Comparison of ENCODE assay signal across 1 cellular context in the genomic region with DNA sequence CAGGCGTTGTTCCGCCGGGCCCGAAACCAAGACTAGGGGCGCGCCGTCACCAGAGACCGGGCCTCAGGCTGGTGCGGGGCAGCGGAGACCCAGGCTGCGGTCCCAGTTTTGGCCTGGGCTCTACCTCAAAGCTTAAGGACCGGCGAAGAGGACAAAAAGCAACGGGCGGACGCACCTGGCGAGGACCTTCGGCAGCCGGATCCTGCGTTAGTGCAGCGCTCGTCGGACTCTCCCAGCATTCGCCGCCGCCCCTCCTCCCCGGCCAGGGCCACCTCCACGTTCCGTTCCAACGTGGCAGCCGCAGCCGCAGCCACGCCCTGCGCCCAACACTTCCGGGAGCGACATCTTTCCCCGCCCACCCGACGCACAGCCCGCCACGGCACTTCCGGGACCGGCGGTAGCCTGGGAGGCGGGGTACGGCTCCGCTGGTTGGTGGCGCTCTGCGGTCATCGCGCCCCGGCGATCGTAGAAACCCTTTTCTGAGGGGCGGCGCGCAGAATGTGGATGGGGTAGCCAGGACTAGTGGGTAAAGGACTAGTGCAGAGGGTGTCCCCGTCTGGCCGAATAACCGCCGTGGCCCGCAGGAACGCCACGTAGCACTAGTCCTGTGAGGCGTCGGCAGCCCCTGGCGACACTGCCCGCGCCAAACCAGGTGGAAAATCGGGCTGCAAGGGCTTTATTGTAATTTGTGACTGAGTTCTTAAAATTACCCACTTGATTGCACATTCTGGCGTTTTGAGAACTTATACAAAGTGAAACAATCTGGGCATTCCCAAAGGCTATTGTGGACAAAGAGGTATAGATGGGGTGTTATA.
TF ChIP-seq lines count a peak whose summit lies in the region.

A gene with protein sequence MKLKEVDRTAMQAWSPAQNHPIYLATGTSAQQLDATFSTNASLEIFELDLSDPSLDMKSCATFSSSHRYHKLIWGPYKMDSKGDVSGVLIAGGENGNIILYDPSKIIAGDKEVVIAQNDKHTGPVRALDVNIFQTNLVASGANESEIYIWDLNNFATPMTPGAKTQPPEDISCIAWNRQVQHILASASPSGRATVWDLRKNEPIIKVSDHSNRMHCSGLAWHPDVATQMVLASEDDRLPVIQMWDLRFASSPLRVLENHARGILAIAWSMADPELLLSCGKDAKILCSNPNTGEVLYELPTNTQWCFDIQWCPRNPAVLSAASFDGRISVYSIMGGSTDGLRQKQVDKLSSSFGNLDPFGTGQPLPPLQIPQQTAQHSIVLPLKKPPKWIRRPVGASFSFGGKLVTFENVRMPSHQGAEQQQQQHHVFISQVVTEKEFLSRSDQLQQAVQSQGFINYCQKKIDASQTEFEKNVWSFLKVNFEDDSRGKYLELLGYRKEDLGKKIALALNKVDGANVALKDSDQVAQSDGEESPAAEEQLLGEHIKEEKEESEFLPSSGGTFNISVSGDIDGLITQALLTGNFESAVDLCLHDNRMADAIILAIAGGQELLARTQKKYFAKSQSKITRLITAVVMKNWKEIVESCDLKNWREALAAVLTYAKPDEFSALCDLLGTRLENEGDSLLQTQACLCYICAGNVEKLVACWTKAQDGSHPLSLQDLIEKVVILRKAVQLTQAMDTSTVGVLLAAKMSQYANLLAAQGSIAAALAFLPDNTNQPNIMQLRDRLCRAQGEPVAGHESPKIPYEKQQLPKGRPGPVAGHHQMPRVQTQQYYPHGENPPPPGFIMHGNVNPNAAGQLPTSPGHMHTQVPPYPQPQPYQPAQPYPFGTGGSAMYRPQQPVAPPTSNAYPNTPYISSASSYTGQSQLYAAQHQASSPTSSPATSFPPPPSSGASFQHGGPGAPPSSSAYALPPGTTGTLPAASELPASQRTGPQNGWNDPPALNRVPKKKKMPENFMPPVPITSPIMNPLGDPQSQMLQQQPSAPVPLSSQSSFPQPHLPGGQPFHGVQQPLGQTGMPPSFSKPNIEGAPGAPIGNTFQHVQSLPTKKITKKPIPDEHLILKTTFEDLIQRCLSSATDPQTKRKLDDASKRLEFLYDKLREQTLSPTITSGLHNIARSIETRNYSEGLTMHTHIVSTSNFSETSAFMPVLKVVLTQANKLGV (minus strand): TSS at position 241 of the 815 bp plus-strand sequence. CDS start 9,217 bp downstream, outside the sequence.

TF ChIP-seq in K562, 482 proteins besides CTCF, POLR2A, EP300 and RAD21 (continued from another document and continues in another):
- TF ChIP-seq, protein P1, sequence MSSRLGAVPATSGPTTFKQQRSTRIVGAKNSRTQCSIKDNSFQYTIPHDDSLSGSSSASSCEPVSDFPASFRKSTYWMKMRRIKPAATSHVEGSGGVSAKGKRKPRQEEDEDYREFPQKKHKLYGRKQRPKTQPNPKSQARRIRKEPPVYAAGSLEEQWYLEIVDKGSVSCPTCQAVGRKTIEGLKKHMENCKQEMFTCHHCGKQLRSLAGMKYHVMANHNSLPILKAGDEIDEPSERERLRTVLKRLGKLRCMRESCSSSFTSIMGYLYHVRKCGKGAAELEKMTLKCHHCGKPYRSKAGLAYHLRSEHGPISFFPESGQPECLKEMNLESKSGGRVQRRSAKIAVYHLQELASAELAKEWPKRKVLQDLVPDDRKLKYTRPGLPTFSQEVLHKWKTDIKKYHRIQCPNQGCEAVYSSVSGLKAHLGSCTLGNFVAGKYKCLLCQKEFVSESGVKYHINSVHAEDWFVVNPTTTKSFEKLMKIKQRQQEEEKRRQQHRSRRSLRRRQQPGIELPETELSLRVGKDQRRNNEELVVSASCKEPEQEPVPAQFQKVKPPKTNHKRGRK (tag; IDR thresholded peaks at IDR 0.05) = no peak
- TF ChIP-seq ZSCAN29 (IDR thresholded peaks at IDR 0.05) = no peak; the same call in 1 of the 2 replicates
- no peak for TF ChIP-seq CSDE1 (IDR thresholded peaks at IDR 0.05)
- TF ChIP-seq, protein P2, sequence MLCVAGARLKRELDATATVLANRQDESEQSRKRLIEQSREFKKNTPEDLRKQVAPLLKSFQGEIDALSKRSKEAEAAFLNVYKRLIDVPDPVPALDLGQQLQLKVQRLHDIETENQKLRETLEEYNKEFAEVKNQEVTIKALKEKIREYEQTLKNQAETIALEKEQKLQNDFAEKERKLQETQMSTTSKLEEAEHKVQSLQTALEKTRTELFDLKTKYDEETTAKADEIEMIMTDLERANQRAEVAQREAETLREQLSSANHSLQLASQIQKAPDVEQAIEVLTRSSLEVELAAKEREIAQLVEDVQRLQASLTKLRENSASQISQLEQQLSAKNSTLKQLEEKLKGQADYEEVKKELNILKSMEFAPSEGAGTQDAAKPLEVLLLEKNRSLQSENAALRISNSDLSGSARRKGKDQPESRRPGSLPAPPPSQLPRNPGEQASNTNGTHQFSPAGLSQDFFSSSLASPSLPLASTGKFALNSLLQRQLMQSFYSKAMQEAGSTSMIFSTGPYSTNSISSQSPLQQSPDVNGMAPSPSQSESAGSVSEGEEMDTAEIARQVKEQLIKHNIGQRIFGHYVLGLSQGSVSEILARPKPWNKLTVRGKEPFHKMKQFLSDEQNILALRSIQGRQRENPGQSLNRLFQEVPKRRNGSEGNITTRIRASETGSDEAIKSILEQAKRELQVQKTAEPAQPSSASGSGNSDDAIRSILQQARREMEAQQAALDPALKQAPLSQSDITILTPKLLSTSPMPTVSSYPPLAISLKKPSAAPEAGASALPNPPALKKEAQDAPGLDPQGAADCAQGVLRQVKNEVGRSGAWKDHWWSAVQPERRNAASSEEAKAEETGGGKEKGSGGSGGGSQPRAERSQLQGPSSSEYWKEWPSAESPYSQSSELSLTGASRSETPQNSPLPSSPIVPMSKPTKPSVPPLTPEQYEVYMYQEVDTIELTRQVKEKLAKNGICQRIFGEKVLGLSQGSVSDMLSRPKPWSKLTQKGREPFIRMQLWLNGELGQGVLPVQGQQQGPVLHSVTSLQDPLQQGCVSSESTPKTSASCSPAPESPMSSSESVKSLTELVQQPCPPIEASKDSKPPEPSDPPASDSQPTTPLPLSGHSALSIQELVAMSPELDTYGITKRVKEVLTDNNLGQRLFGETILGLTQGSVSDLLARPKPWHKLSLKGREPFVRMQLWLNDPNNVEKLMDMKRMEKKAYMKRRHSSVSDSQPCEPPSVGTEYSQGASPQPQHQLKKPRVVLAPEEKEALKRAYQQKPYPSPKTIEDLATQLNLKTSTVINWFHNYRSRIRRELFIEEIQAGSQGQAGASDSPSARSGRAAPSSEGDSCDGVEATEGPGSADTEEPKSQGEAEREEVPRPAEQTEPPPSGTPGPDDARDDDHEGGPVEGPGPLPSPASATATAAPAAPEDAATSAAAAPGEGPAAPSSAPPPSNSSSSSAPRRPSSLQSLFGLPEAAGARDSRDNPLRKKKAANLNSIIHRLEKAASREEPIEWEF (CRISPR knock-in tag; IDR thresholded peaks at IDR 0.05) = no peak
- TF ChIP-seq NFE2 (IDR thresholded peaks at IDR 0.05; ENCODE audit: low read depth) = no peak
- TF ChIP-seq WHSC1 (IDR thresholded peaks at IDR 0.05; ENCODE audit: low read length) = no peak
- peak; percentile 84 for TF ChIP-seq RBBP5 (IDR thresholded peaks at IDR 0.05; ENCODE audit: borderline replicate concordance, insufficient read depth, low read length, poor library complexity, severe bottlenecking)
- TF ChIP-seq ZNF212 (CRISPR knock-in tag; IDR thresholded peaks at IDR 0.05) = no peak
- no peak for TF ChIP-seq ZNF699 (CRISPR knock-in tag; IDR thresholded peaks at IDR 0.05; ENCODE audit: insufficient replicate concordance)
- TF ChIP-seq, protein P3, sequence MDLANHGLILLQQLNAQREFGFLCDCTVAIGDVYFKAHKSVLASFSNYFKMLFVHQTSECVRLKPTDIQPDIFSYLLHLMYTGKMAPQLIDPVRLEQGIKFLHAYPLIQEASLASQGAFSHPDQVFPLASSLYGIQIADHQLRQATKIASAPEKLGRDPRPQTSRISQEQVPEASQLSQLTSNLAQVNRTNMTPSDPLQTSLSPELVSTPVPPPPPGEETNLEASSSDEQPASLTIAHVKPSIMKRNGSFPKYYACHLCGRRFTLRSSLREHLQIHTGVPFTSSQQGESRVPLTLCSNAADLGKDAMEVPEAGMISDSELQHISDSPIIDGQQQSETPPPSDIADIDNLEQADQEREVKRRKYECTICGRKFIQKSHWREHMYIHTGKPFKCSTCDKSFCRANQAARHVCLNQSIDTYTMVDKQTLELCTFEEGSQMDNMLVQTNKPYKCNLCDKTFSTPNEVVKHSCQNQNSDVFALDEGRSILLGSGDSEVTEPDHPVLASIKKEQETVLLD (IDR thresholded peaks at IDR 0.05) = peak; percentile 76
- peak; percentile 30; the same call in 1 of the 2 replicates for TF ChIP-seq PKNOX1 (IDR thresholded peaks at IDR 0.05)
- no peak for TF ChIP-seq CTCFL (IDR thresholded peaks at IDR 0.05; ENCODE audit: borderline replicate concordance, insufficient read depth, low read depth, low read length, poor library complexity, severe bottlenecking)
- no peak for TF ChIP-seq FOXP1 (CRISPR knock-in tag; IDR thresholded peaks at IDR 0.05)
- TF ChIP-seq, protein P4, sequence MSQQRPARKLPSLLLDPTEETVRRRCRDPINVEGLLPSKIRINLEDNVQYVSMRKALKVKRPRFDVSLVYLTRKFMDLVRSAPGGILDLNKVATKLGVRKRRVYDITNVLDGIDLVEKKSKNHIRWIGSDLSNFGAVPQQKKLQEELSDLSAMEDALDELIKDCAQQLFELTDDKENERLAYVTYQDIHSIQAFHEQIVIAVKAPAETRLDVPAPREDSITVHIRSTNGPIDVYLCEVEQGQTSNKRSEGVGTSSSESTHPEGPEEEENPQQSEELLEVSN (IDR thresholded peaks at IDR 0.05; ENCODE audit: borderline replicate concordance in 1 of 2, extremely low read depth in 1 of 2, insufficient read depth in 1 of 2, insufficient read length in 1 of 2, low read depth in 1 of 2, low read length in 1 of 2, poor library complexity in 1 of 2, severe bottlenecking in 1 of 2) = peak in 1 of 2 experiments; percentile 23
- peak; percentile 42 for TF ChIP-seq TCF3 (CRISPR knock-in tag; IDR thresholded peaks at IDR 0.05)
- no peak for TF ChIP-seq ZNF140 (CRISPR knock-in tag; IDR thresholded peaks at IDR 0.05)
- TF ChIP-seq, protein P5, sequence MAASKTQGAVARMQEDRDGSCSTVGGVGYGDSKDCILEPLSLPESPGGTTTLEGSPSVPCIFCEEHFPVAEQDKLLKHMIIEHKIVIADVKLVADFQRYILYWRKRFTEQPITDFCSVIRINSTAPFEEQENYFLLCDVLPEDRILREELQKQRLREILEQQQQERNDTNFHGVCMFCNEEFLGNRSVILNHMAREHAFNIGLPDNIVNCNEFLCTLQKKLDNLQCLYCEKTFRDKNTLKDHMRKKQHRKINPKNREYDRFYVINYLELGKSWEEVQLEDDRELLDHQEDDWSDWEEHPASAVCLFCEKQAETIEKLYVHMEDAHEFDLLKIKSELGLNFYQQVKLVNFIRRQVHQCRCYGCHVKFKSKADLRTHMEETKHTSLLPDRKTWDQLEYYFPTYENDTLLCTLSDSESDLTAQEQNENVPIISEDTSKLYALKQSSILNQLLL (CRISPR knock-in tag; IDR thresholded peaks at IDR 0.05; ENCODE audit: borderline replicate concordance) = no peak
- no peak for TF ChIP-seq ZFP30 (CRISPR knock-in tag; IDR thresholded peaks at IDR 0.05; ENCODE audit: borderline replicate concordance)
- no peak for TF ChIP-seq HOXB6 (CRISPR knock-in tag; IDR thresholded peaks at IDR 0.05; ENCODE audit: borderline replicate concordance)
- TF ChIP-seq CHCHD3 (CRISPR knock-in tag; IDR thresholded peaks at IDR 0.05) = no peak
- peak; percentile 31 for TF ChIP-seq SAP30 (IDR thresholded peaks at IDR 0.05; ENCODE audit: borderline replicate concordance, insufficient read depth, low read depth, low read length, poor library complexity, severe bottlenecking)
- TF ChIP-seq BCL6 (CRISPR knock-in tag; IDR thresholded peaks at IDR 0.05) = no peak
- TF ChIP-seq ZNF785 (CRISPR knock-in tag; IDR thresholded peaks at IDR 0.05) = no peak
- peak; percentile 97 for TF ChIP-seq GABPA (tag; conservative IDR thresholded peaks at IDR 0.05; ENCODE audit: low read depth)
- TF ChIP-seq BRD4 (IDR thresholded peaks at IDR 0.05) = peak; percentile 67; the same call in 1 of the 2 replicates
- TF ChIP-seq MAZ (CRISPR knock-in tag; conservative IDR thresholded peaks at IDR 0.05 in 1 of 2, IDR thresholded peaks at IDR 0.05 in 1 of 2) = peak in 1 of 2 experiments; percentile 78; a peak in 3 of 4 replicates
- peak; percentile 64 for TF ChIP-seq MXD1 (CRISPR knock-in tag; IDR thresholded peaks at IDR 0.05; ENCODE audit: borderline replicate concordance, poor library complexity, severe bottlenecking)
- no peak for TF ChIP-seq SMC3 (conservative IDR thresholded peaks at IDR 0.05; ENCODE audit: insufficient read depth, low read depth, low read length)
- peak; percentile 80; the same call in 1 of the 2 replicates for TF ChIP-seq LARP7 (IDR thresholded peaks at IDR 0.05)
- no peak for TF ChIP-seq PREB (CRISPR knock-in tag; IDR thresholded peaks at IDR 0.05)
